Comparison of ENCODE assay signal across 1 cellular context in genomic region chr20:2652724-2653510, GRCh38.
TF ChIP-seq lines count a peak whose summit lies in the region.

No MANE protein-coding gene starts in this region.

TF ChIP-seq in SK-N-SH, 30 proteins besides CTCF, POLR2A, EP300 and RAD21 (continued from another document):
- TF ChIP-seq, protein P1, sequence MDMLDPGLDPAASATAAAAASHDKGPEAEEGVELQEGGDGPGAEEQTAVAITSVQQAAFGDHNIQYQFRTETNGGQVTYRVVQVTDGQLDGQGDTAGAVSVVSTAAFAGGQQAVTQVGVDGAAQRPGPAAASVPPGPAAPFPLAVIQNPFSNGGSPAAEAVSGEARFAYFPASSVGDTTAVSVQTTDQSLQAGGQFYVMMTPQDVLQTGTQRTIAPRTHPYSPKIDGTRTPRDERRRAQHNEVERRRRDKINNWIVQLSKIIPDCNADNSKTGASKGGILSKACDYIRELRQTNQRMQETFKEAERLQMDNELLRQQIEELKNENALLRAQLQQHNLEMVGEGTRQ (IDR thresholded peaks at IDR 0.05; ENCODE audit: borderline replicate concordance, low read depth, low read length), result peak; percentile 28; the same call in 1 of the 2 replicates
- TF ChIP-seq TCF12 (IDR thresholded peaks at IDR 0.05), result no peak
- TF ChIP-seq CHD2 (IDR thresholded peaks at IDR 0.05; ENCODE audit: low read length, partially characterized antibody), result no peak
TF ChIP-seq in SK-N-SH: peak in this region for 6.
